In the genomic region with DNA sequence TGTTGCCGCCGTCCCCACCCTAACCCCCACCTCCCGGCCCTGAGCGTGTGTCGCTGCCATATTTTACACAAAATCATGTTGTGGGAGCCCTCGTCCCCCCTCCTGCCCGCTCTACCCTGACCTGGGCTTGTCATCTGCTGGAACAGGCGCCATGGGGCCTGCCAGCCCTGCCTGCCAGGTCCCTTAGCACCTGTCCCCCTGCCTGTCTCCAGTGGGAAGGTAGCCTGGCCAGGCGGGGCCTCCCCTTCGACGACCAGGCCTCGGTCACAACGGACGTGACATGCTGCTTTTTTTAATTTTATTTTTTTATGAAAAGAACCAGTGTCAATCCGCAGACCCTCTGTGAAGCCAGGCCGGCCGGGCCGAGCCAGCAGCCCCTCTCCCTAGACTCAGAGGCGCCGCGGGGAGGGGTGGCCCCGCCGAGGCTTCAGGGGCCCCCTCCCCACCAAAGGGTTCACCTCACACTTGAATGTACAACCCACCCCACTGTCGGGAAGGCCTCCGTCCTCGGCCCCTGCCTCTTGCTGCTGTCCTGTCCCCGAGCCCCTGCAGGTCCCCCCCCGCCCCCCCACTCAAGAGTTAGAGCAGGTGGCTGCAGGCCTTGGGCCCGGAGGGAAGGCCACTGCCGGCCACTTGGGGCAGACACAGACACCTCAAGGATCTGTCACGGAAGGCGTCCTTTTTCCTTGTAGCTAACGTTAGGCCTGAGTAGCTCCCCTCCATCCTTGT, we compare ENCODE assay signal across 20 cellular contexts. TPM values are rescaled to one million over a fixed set of nuclear protein-coding genes. Genes with fewer than 3 reads are reported as not detected.
DNase-seq lines count a peak whose midpoint lies in the region; ATAC-seq, FAIRE-seq and TF ChIP-seq lines count a peak whose summit lies in the region.
"Had no signal": no experiment of that assay in that cellular context is flagged by ENCODE, and none has a peak within 500 bp of the region (broad histone marks: within the 10 kb centered on the region; RNA-seq: fewer than 3 reads in every experiment).

No MANE protein-coding gene starts in this region.

- H3K4me3 ChIP-seq in H1 (ENCODE audit: extremely low read depth in 1 of 4, insufficient read depth in 2 of 4, low read depth in 3 of 4, low read length in 4 of 4), result no peak overlapping the region
- no peak overlapping the region for H3K4me3 ChIP-seq in skeletal muscle tissue (ENCODE audit: low read length in 3 of 3)
- H3K4me3 ChIP-seq: body of pancreas, lower lobe of right lung had no signal

- H4K91ac ChIP-seq in H1 (replicated peaks; ENCODE audit: insufficient read length, low read length), result no peak overlapping the region

- no peak overlapping the region for H3K4ac ChIP-seq in H1 (replicated peaks; ENCODE audit: insufficient read length, low read depth, low read length)

- no peak for DNase-seq in activated naive CD8-positive, alpha-beta T cell treated with anti-CD3 and anti-CD28 coated beads, Interleukin-2, amount 50 U/mL, for 24 hours
- DNase-seq in H1 (ENCODE audit: low read depth in 1 of 2, low spot score in 2 of 2) (no peak), DMS153 treated with DMSO at 0.1 percent for 48 hours (lab: John Stamatoyannopoulos, UW; ENCODE audit: unreplicated experiment) (no peak), H4 (ENCODE audit: low spot score) (no peak)
- DNase-seq: activated CD4-positive, alpha-beta T cell treated with anti-CD3 and anti-CD28 coated beads for 4 hours; activated naive CD4-positive, alpha-beta T cell treated with Interleukin-2 at 50 U/mL for 16 hours; body of pancreas; CD4-positive, alpha-beta memory T cell; dermis blood vessel endothelial cell; EL; immature natural killer cell; KBM-7; lower lobe of right lung; naive B cell; NCI-H1092; NCI-H2107; NCI-H524 treated with DMSO at 0.1 percent for 48 hours had no signal

- H2BK12ac ChIP-seq in H1 (ENCODE audit: low read depth, low read length), result no peak overlapping the region

- WGBS in H1 (ENCODE audit: extremely low coverage in 1 of 2, insufficient coverage in 1 of 2, insufficient read length in 1 of 2, insufficient replicate concordance in 2 of 2, low coverage in 1 of 2, low lambda C conversion rate in 2 of 2, missing lambda C conversion rate in 1 of 2), 2 experiments, result 89% methylated on average over 20 of the region's 33 CpGs; no CpG with 5 or more reads in 1 of the 2 experiments

- H4K5ac ChIP-seq in H1 (ENCODE audit: insufficient read length, low read depth, low read length), result no peak overlapping the region

- no peak; a peak in 1 of 4 replicates for TF ChIP-seq RAD21 in H1 (IDR thresholded peaks at IDR 0.05 in 1 of 2, conservative IDR thresholded peaks at IDR 0.05 in 1 of 2; ENCODE audit: low read depth in 2 of 2, low read length in 2 of 2)

- H4K8ac ChIP-seq in H1 (ENCODE audit: extremely low read depth, insufficient read depth, low read length), result no peak overlapping the region

- H3K79me1 ChIP-seq in H1 (ENCODE audit: low read depth, low read length), result peaks cover under 1% of the 10 kb centered on the region; the same call in 1 of the 2 replicates

- peak overlapping the region; percentile 50 for H3K27ac Mint-ChIP-seq in activated naive CD8-positive, alpha-beta T cell
- H3K27ac Mint-ChIP-seq in activated naive CD8-positive, alpha-beta T cell treated with anti-CD3 and anti-CD28 coated beads, Interleukin-2, amount 50 U/mL, for 24 hours, result no peak overlapping the region
- H3K27ac Mint-ChIP-seq: immature natural killer cell, naive B cell had no signal

- no peak overlapping the region for H3K23ac ChIP-seq in H1 (ENCODE audit: insufficient read length)

- H3K9ac ChIP-seq in H1 (replicated peaks in 1 of 4; ENCODE audit: extremely low read depth in 1 of 4, low read depth in 3 of 4, low read length in 3 of 4), result no peak overlapping the region
- H3K9ac ChIP-seq in skeletal muscle tissue (ENCODE audit: low read depth in 1 of 3, low read length in 3 of 3), result peak overlapping the region in 1 of 3 donors; percentile 25

- no peaks in the 10 kb centered on the region for H3K27me3 Mint-ChIP-seq in activated naive CD8-positive, alpha-beta T cell
- H3K27me3 Mint-ChIP-seq in activated naive CD8-positive, alpha-beta T cell treated with anti-CD3 and anti-CD28 coated beads, Interleukin-2, amount 50 U/mL, for 24 hours, result no peaks in the 10 kb centered on the region
- H3K27me3 Mint-ChIP-seq: CD4-positive, alpha-beta memory T cell; naive B cell had no signal

- H3K14ac ChIP-seq in H1 (ENCODE audit: insufficient read length), result no peak overlapping the region

- POLR2A ChIA-PET in H1 (lab: Charles Lee; ENCODE audit: partially characterized antibody), result interaction anchor here (1.0 to 1.9 kb wide), 8 partner anchors 9 to 52 kb away, joined by 3 to 6 read pairs (median 3); no protein-coding TSS in a partner anchor

- TF ChIP-seq POLR2A in H1 (IDR thresholded peaks at IDR 0.05; ENCODE audit: control extremely low read depth in 1 of 2, low read depth in 2 of 2, low read length in 2 of 2), result peak in 1 of 2 experiments; percentile 43; a peak in 2 of 3 replicates

- no peak overlapping the region for H2BK15ac ChIP-seq in H1 (ENCODE audit: low read length)

- H3K23me2 ChIP-seq in H1 (ENCODE audit: low read depth, low read length), result no peaks in the 10 kb centered on the region

- no peak overlapping the region for H3K27ac ChIP-seq in H1 (ENCODE audit: low read depth, low read length)
- peak overlapping the region; percentile 3 for H3K27ac ChIP-seq in skeletal muscle tissue (ENCODE audit: low read depth, low read length)
- H3K27ac ChIP-seq: body of pancreas, HL-60, lower lobe of right lung had no signal

- no peaks in the 10 kb centered on the region for H3K9me3 Mint-ChIP-seq in activated naive CD8-positive, alpha-beta T cell (ENCODE audit: low read depth)
- no peaks in the 10 kb centered on the region for H3K9me3 Mint-ChIP-seq in activated naive CD8-positive, alpha-beta T cell treated with anti-CD3 and anti-CD28 coated beads, Interleukin-2, amount 50 U/mL, for 24 hours
- H3K9me3 Mint-ChIP-seq: CD4-positive, alpha-beta memory T cell; immature natural killer cell; naive B cell had no signal

- H3K4me2 ChIP-seq in H1 (ENCODE audit: insufficient read depth in 1 of 2, low read depth in 2 of 2, low read length in 2 of 2), result no peak overlapping the region

- no peak overlapping the region for H2BK5ac ChIP-seq in H1 (ENCODE audit: low read depth, low read length)

- ATAC-seq in activated naive CD8-positive, alpha-beta T cell treated with anti-CD3 and anti-CD28 coated beads, Interleukin-2, amount 50 U/mL, for 24 hours, result no peak
- ATAC-seq: body of pancreas had no signal

- H3K4me1 ChIP-seq in H1 (replicated peaks in 1 of 4; ENCODE audit: control insufficient read depth in 3 of 4, insufficient read depth in 4 of 4, low read length in 3 of 4) (no peaks in the 10 kb centered on the region), skeletal muscle tissue (ENCODE audit: control insufficient read depth in 3 of 3, insufficient read depth in 3 of 3, low read length in 3 of 3) (peaks cover 18 to 56% (median 45%) of the 10 kb centered on the region in 3 donors)

- no peaks in the 10 kb centered on the region for H3K27me3 ChIP-seq in H1 (replicated peaks in 1 of 4; ENCODE audit: control insufficient read depth in 3 of 4, extremely low read depth in 1 of 4, insufficient read depth in 3 of 4, low read length in 3 of 4)
- no peaks in the 10 kb centered on the region for H3K27me3 ChIP-seq in skeletal muscle tissue (ENCODE audit: control insufficient read depth in 3 of 3, insufficient read depth in 3 of 3, low read length in 3 of 3)
- H3K27me3 ChIP-seq: body of pancreas had no signal

- H3K9me3 ChIP-seq in H1 (ENCODE audit: insufficient read depth in 2 of 2, low read depth in 1 of 2, low read length in 1 of 2), result no peaks in the 10 kb centered on the region
- no peaks in the 10 kb centered on the region for H3K9me3 ChIP-seq in skeletal muscle tissue (ENCODE audit: control insufficient read depth in 3 of 3, low read length in 3 of 3)
- H3K9me3 ChIP-seq: body of pancreas, lower lobe of right lung had no signal

- peak in 2 of 3 experiments; percentile 13 to 21; a peak in 2 of 4 replicates for TF ChIP-seq CTCF in H1 (IDR thresholded peaks at IDR 0.05; ENCODE audit: control extremely low read depth in 1 of 3, insufficient read depth in 1 of 3, low read depth in 1 of 3, low read length in 3 of 3)

- peaks cover 2 to 48% (median 26%) of the 10 kb centered on the region in 4 experiments; a peak in 7 of 8 replicates for H3K36me3 ChIP-seq in H1 (ENCODE audit: control insufficient read depth in 2 of 4, insufficient read depth in 4 of 4, low read length in 3 of 4)
- peaks cover 41 to 56% (median 49%) of the 10 kb centered on the region in 3 donors for H3K36me3 ChIP-seq in skeletal muscle tissue (ENCODE audit: control insufficient read depth in 3 of 3, insufficient read depth in 3 of 3, low read length in 3 of 3)

- H3K79me2 ChIP-seq in H1 (ENCODE audit: control insufficient read depth in 1 of 2, insufficient read depth in 2 of 2, low read length in 2 of 2), result no peaks in the 10 kb centered on the region

- no peak overlapping the region for H2BK20ac ChIP-seq in H1 (ENCODE audit: low read length)

- FAIRE-seq in H1 (lab: Jason Lieb, UNC), result no peak

- peaks cover 2% of the 10 kb centered on the region for H3K36me3 Mint-ChIP-seq in activated naive CD8-positive, alpha-beta T cell
- H3K36me3 Mint-ChIP-seq in activated naive CD8-positive, alpha-beta T cell treated with anti-CD3 and anti-CD28 coated beads, Interleukin-2, amount 50 U/mL, for 24 hours (ENCODE audit: low read depth), result peaks cover 4% of the 10 kb centered on the region

- TF ChIP-seq EP300 in H1 (IDR thresholded peaks at IDR 0.05; ENCODE audit: borderline replicate concordance in 1 of 2, low read depth in 2 of 2, low read length in 2 of 2), result no peak

- no peak overlapping the region for H2AFZ ChIP-seq in H1 (ENCODE audit: low read length)

- no peak overlapping the region for H2BK120ac ChIP-seq in H1 (replicated peaks; ENCODE audit: low read depth, low read length)

- CTCF ChIA-PET in H1 (lab: Charles Lee; ENCODE audit: partially characterized antibody), result interaction anchor here (0.5 to 1.6 kb wide), 7 partner anchors 12 to 847 kb away, joined by 3 to 4 read pairs (median 3); no protein-coding TSS in a partner anchor

- H3K4me3 Mint-ChIP-seq in activated naive CD8-positive, alpha-beta T cell, result no peak overlapping the region
- H3K4me3 Mint-ChIP-seq in activated naive CD8-positive, alpha-beta T cell treated with anti-CD3 and anti-CD28 coated beads, Interleukin-2, amount 50 U/mL, for 24 hours, result no peak overlapping the region
- H3K4me3 Mint-ChIP-seq: CD4-positive, alpha-beta memory T cell; immature natural killer cell had no signal

- H3K4me1 Mint-ChIP-seq in activated naive CD8-positive, alpha-beta T cell (ENCODE audit: low read depth), result peaks cover under 1% of the 10 kb centered on the region
- no peaks in the 10 kb centered on the region for H3K4me1 Mint-ChIP-seq in activated naive CD8-positive, alpha-beta T cell treated with anti-CD3 and anti-CD28 coated beads, Interleukin-2, amount 50 U/mL, for 24 hours

- no peak overlapping the region for H3K18ac ChIP-seq in H1 (ENCODE audit: extremely low read depth, low read length)

- no peak overlapping the region for H3K56ac ChIP-seq in H1 (replicated peaks; ENCODE audit: insufficient read length, low read depth, low read length)

- peaks cover 3 to 11% of the 10 kb centered on the region in 2 experiments for H4K20me1 ChIP-seq in H1 (replicated peaks in 1 of 2; ENCODE audit: control insufficient read depth in 1 of 2, insufficient read depth in 2 of 2, low read length in 2 of 2)

- H2AK5ac ChIP-seq in H1 (ENCODE audit: low read depth, low read length), result no peak overlapping the region

RNA-seq across cellular contexts. Expression of gene YIPF2, which starts 6.4 kb away (rescaled TPM):
- total RNA-seq in H1 (2021; fragmentation: NEBNext Ultra II Directional; extraction: Animal tissue kit (Norgen Biotek cat#: 25700)), result 47.5 and 48.3 TPM in 2 replicates
- polyA plus RNA-seq in H1 (2011; rRNA removed), result 112 and 151 TPM in 2 replicates
- 91.7 TPM for polyA plus RNA-seq in H1 (2011; cell fraction: cytosol; rRNA removed)
- 125 TPM for polyA plus RNA-seq in H1 (2011; cell fraction: nucleus; rRNA removed)
- 24.9 to 55.5 TPM (median 50.4 TPM) in 4 replicates for polyA plus RNA-seq in H1 (2012, experiment 1 of 2)
- polyA plus RNA-seq in H1 (2012, experiment 2 of 2), result 58.3 TPM
- polyA plus RNA-seq in H1 (2013, experiment 1 of 2), result 47.5 TPM
- polyA plus RNA-seq in H1 (2013, experiment 2 of 2), result 47.1 TPM
- 31.4 and 45.4 TPM in 2 replicates for polyA minus RNA-seq in H1 (2011; rRNA and poly(A)+ RNA removed)
- 41.3 TPM for polyA minus RNA-seq in H1 (2011; cell fraction: cytosol; rRNA and poly(A)+ RNA removed)
- polyA minus RNA-seq in H1 (2011; cell fraction: nucleus; rRNA and poly(A)+ RNA removed), result 49.0 TPM
- 30.3 TPM for total RNA-seq in skeletal muscle tissue
- total RNA-seq in H4 (2014; rRNA removed; shearing (Covaris generic)), result 31.7 and 42.5 TPM in 2 replicates

RNA-seq across cellular contexts. Expression of gene TIMM29, which starts 6.5 kb away (rescaled TPM):
- 22.5 and 24.0 TPM in 2 replicates for total RNA-seq in H1 (2021; fragmentation: NEBNext Ultra II Directional; extraction: Animal tissue kit (Norgen Biotek cat#: 25700))
- 15.9 and 24.2 TPM in 2 replicates for polyA plus RNA-seq in H1 (2011; rRNA removed)
- 19.9 TPM for polyA plus RNA-seq in H1 (2011; cell fraction: cytosol; rRNA removed)
- polyA plus RNA-seq in H1 (2011; cell fraction: nucleus; rRNA removed), result 14.8 TPM
- 19.3 to 25.7 TPM (median 21.5 TPM) in 4 replicates for polyA plus RNA-seq in H1 (2012, experiment 1 of 2)
- polyA plus RNA-seq in H1 (2012, experiment 2 of 2), result 30.8 TPM
- 24.8 TPM for polyA plus RNA-seq in H1 (2013, experiment 1 of 2)
- polyA plus RNA-seq in H1 (2013, experiment 2 of 2), result 22.2 TPM
- 5.7 and 8.0 TPM in 2 replicates for polyA minus RNA-seq in H1 (2011; rRNA and poly(A)+ RNA removed)
- 12.0 TPM for polyA minus RNA-seq in H1 (2011; cell fraction: cytosol; rRNA and poly(A)+ RNA removed)
- polyA minus RNA-seq in H1 (2011; cell fraction: nucleus; rRNA and poly(A)+ RNA removed), result 16.6 TPM
- 25.6 TPM for total RNA-seq in skeletal muscle tissue
- total RNA-seq in H4 (2014; rRNA removed; shearing (Covaris generic)), result 11.2 and 23.5 TPM in 2 replicates

RNA-seq across cellular contexts. Expression of gene SMARCA4, which starts 38.8 kb away (rescaled TPM):
- 263 TPM in 2 replicates for total RNA-seq in H1 (2021; fragmentation: NEBNext Ultra II Directional; extraction: Animal tissue kit (Norgen Biotek cat#: 25700))
- 86.4 and 137 TPM in 2 replicates for polyA plus RNA-seq in H1 (2011; rRNA removed)
- 106 TPM for polyA plus RNA-seq in H1 (2011; cell fraction: cytosol; rRNA removed)
- polyA plus RNA-seq in H1 (2011; cell fraction: nucleus; rRNA removed), result 215 TPM
- polyA plus RNA-seq in H1 (2012, experiment 1 of 2), result 238 to 277 TPM (median 270 TPM) in 4 replicates
- 118 TPM for polyA plus RNA-seq in H1 (2012, experiment 2 of 2)
- polyA plus RNA-seq in H1 (2013, experiment 1 of 2), result 156 TPM
- polyA plus RNA-seq in H1 (2013, experiment 2 of 2), result 146 TPM
- 219 and 239 TPM in 2 replicates for polyA minus RNA-seq in H1 (2011; rRNA and poly(A)+ RNA removed)
- polyA minus RNA-seq in H1 (2011; cell fraction: cytosol; rRNA and poly(A)+ RNA removed), result 184 TPM
- 185 TPM for polyA minus RNA-seq in H1 (2011; cell fraction: nucleus; rRNA and poly(A)+ RNA removed)
- total RNA-seq in skeletal muscle tissue, result 58.5 TPM
- 47.2 and 57.9 TPM in 2 replicates for total RNA-seq in H4 (2014; rRNA removed; shearing (Covaris generic))

RNA-seq across cellular contexts. Expression of gene CARM1, which starts 50.7 kb away (rescaled TPM):
- total RNA-seq in H1 (2021; fragmentation: NEBNext Ultra II Directional; extraction: Animal tissue kit (Norgen Biotek cat#: 25700)), result 134 and 136 TPM in 2 replicates
- 164 and 270 TPM in 2 replicates for polyA plus RNA-seq in H1 (2011; rRNA removed)
- 106 TPM for polyA plus RNA-seq in H1 (2011; cell fraction: cytosol; rRNA removed)
- polyA plus RNA-seq in H1 (2011; cell fraction: nucleus; rRNA removed), result 178 TPM
- polyA plus RNA-seq in H1 (2012, experiment 1 of 2), result 75.6 to 138 TPM (median 129 TPM) in 4 replicates
- polyA plus RNA-seq in H1 (2012, experiment 2 of 2), result 122 TPM
- 125 TPM for polyA plus RNA-seq in H1 (2013, experiment 1 of 2)
- polyA plus RNA-seq in H1 (2013, experiment 2 of 2), result 126 TPM
- 71.3 and 96.2 TPM in 2 replicates for polyA minus RNA-seq in H1 (2011; rRNA and poly(A)+ RNA removed)
- polyA minus RNA-seq in H1 (2011; cell fraction: cytosol; rRNA and poly(A)+ RNA removed), result 60.0 TPM
- 48.8 TPM for polyA minus RNA-seq in H1 (2011; cell fraction: nucleus; rRNA and poly(A)+ RNA removed)
- 19.8 TPM for total RNA-seq in skeletal muscle tissue
- 21.0 and 21.2 TPM in 2 replicates for total RNA-seq in H4 (2014; rRNA removed; shearing (Covaris generic))
